1 cellular context compared by ENCODE assay signal in genomic region chr1:176201568-176201967, GRCh38.
TF ChIP-seq lines count a peak whose summit lies in the region.

No MANE protein-coding gene starts in this region.

TF ChIP-seq in GM12878, 131 proteins besides CTCF, POLR2A, EP300 and RAD21:
- TF ChIP-seq NBN (IDR thresholded peaks at IDR 0.05) (no peak), ATF7 (IDR thresholded peaks at IDR 0.05; ENCODE audit: low read depth) (0 out of 2 replicates have a peak, but pooled peaks have one; percentile 23)
